ENCODE assay signal across 42 cellular contexts in genomic region chr2:68333931-68334330, GRCh38. TPM values are rescaled to one million over a fixed set of nuclear protein-coding genes. Genes with fewer than 3 reads are reported as not detected.
"Had no signal": no experiment of that assay in that cellular context is flagged by ENCODE, and none has a peak within 500 bp of the region (broad histone marks: within the 10 kb centered on the region; RNA-seq: fewer than 3 reads in every experiment).

No MANE protein-coding gene starts in this region.

- H3K9me3 ChIP-seq: adrenal gland, ascending aorta, body of pancreas, breast epithelium had no signal

- H3K4me3 ChIP-seq: adrenal gland, ascending aorta, body of pancreas, breast epithelium, cardiac muscle cell had no signal

- H3K36me3 ChIP-seq: adrenal gland, ascending aorta, brain microvascular endothelial cell, breast epithelium, cardiac muscle cell had no signal

- H3K9me3 Mint-ChIP-seq: activated naive CD4-positive, alpha-beta T cell treated with anti-CD3 and anti-CD28 coated beads for 36 hours; activated naive CD4-positive, alpha-beta T cell treated with anti-CD3 and anti-CD28 coated beads, Interleukin-2, amount 10 ng/mL, durations not matched to agents 7 days and 5 days; activated naive CD4-positive, alpha-beta T cell treated with anti-CD3 and anti-CD28 coated beads, Interleukin-2, amount 50 U/mL, for 24 hours; activated naive CD4-positive, alpha-beta T cell treated with anti-CD3 and anti-CD28 coated beads, Interleukin-2, amount 50 U/mL, for 72 hours; activated naive CD8-positive, alpha-beta T cell treated with anti-CD3 and anti-CD28 coated beads for 36 hours; activated naive CD8-positive, alpha-beta T cell treated with anti-CD3 and anti-CD28 coated beads, Interleukin-2, amount 10 ng/mL, durations not matched to agents 7 days and 5 days; activated naive CD8-positive, alpha-beta T cell treated with anti-CD3 and anti-CD28 coated beads, Interleukin-2, amount 50 U/mL, for 24 hours; activated T-cell treated with anti-CD3 and anti-CD28 coated beads, Interleukin-2, amount 50 U/mL, for 24 hours; activated T-cell treated with anti-CD3 and anti-CD28 coated beads, Interleukin-2, amount 50 U/mL, for 4 hours; activated T-cell treated with anti-CD3 and anti-CD28 coated beads, Interleukin-2, amount 50 U/mL, for 72 hours; activated T-helper 1 cell treated with anti-CD3 and anti-CD28 coated beads, Interleukin-12 subunit alpha, Interleukin-12 subunit beta, Interleukin-2, Interleukin-4 antibody, amounts not matched to agents 30 ng/mL and 10 ng/mL and 1 ng/mL, durations not matched to agents 14 hours and 24 hours and 36 hours; activated T-helper 17 cell treated with anti-CD3 and anti-CD28 coated beads, Interleukin-2, amount 50 U/mL, for 72 hours; activated T-helper 2 cell treated with anti-CD3 and anti-CD28 coated beads, Interferon-gamma antibody, Interleukin-2, Interleukin-4, amounts not matched to agents 10 μg/mL and 5 μg/mL and 100 μg/mL, durations not matched to agents 14 hours and 24 hours and 36 hours; central memory CD8-positive, alpha-beta T cell had no signal

- H3K27ac ChIP-seq: adrenal gland, ascending aorta, body of pancreas, brain microvascular endothelial cell, breast epithelium, cardiac muscle cell had no signal

- H3K4me1 Mint-ChIP-seq: activated naive CD4-positive, alpha-beta T cell treated with anti-CD3 and anti-CD28 coated beads, Interleukin-2, amount 10 ng/mL, durations not matched to agents 7 days and 5 days; activated naive CD4-positive, alpha-beta T cell treated with anti-CD3 and anti-CD28 coated beads, Interleukin-2, amount 50 U/mL, for 24 hours; activated naive CD8-positive, alpha-beta T cell treated with anti-CD3 and anti-CD28 coated beads for 36 hours; activated naive CD8-positive, alpha-beta T cell treated with anti-CD3 and anti-CD28 coated beads, Interleukin-2, amount 10 ng/mL, durations not matched to agents 7 days and 5 days; activated naive CD8-positive, alpha-beta T cell treated with anti-CD3 and anti-CD28 coated beads, Interleukin-2, amount 50 U/mL, for 24 hours; activated T-helper 17 cell treated with anti-CD3 and anti-CD28 coated beads, Interleukin-2, amount 50 U/mL, for 72 hours had no signal

- FAIRE-seq: astrocyte, bronchial epithelial cell had no signal

- H3K4me1 ChIP-seq: adrenal gland, ascending aorta, body of pancreas, breast epithelium had no signal

- H3K27me3 ChIP-seq: adrenal gland, ascending aorta, body of pancreas, brain microvascular endothelial cell, breast epithelium, cardiac muscle cell had no signal

- DNase-seq: activated effector memory CD4-positive, alpha-beta T cell treated with anti-CD3 and anti-CD28 coated beads, Interleukin-2, amount 50 U/mL, for 16 hours; activated effector memory CD4-positive, alpha-beta T cell treated with Interleukin-2 at 50 U/mL for 16 hours; activated gamma-delta T cell; activated gamma-delta T cell treated with Interleukin-2 at 50 U/mL for 16 hours; activated naive CD4-positive, alpha-beta T cell; activated naive CD4-positive, alpha-beta T cell treated with anti-CD3 and anti-CD28 coated beads for 36 hours; activated naive CD4-positive, alpha-beta T cell treated with anti-CD3 and anti-CD28 coated beads, Interleukin-2, amount 10 ng/mL, durations not matched to agents 7 days and 5 days; activated naive CD4-positive, alpha-beta T cell treated with anti-CD3 and anti-CD28 coated beads, Interleukin-2, amount 50 U/mL, for 16 hours; activated naive CD4-positive, alpha-beta T cell treated with Interleukin-2 at 50 U/mL for 16 hours; activated naive CD8-positive, alpha-beta T cell treated with anti-CD3 and anti-CD28 coated beads for 36 hours; activated naive CD8-positive, alpha-beta T cell treated with anti-CD3 and anti-CD28 coated beads, Interleukin-2, amount 10 ng/mL, durations not matched to agents 7 days and 5 days; activated naive CD8-positive, alpha-beta T cell treated with anti-CD3 and anti-CD28 coated beads, Interleukin-2, amount 50 U/mL, for 24 hours; activated T-cell treated with anti-CD3 and anti-CD28 coated beads for 4 hours; activated T-cell treated with anti-CD3 and anti-CD28 coated beads, Interleukin-2, amount 50 U/mL, for 1 hour; activated T-cell treated with anti-CD3 and anti-CD28 coated beads, Interleukin-2, amount 50 U/mL, for 24 hours; activated T-cell treated with anti-CD3 and anti-CD28 coated beads, Interleukin-2, amount 50 U/mL, for 4 hours; activated T-cell treated with anti-CD3 and anti-CD28 coated beads, Interleukin-2, amount 50 U/mL, for 48 hours; activated T-cell treated with anti-CD3 and anti-CD28 coated beads, Interleukin-2, amount 50 U/mL, for 72 hours; adrenal gland; amniotic stem cell; amygdala; anterior cingulate cortex; aorta; body of pancreas; brain microvascular endothelial cell; caudate nucleus; central memory CD4-positive, alpha-beta T cell; cerebellar nuclear complex had no signal

- H3K4me3 Mint-ChIP-seq: activated naive CD4-positive, alpha-beta T cell treated with anti-CD3 and anti-CD28 coated beads for 36 hours; activated naive CD4-positive, alpha-beta T cell treated with anti-CD3 and anti-CD28 coated beads, Interleukin-2, amount 10 ng/mL, durations not matched to agents 7 days and 5 days; activated naive CD4-positive, alpha-beta T cell treated with anti-CD3 and anti-CD28 coated beads, Interleukin-2, amount 50 U/mL, for 24 hours; activated naive CD8-positive, alpha-beta T cell; activated naive CD8-positive, alpha-beta T cell treated with anti-CD3 and anti-CD28 coated beads for 36 hours; activated naive CD8-positive, alpha-beta T cell treated with anti-CD3 and anti-CD28 coated beads, Interleukin-2, amount 10 ng/mL, durations not matched to agents 7 days and 5 days; activated naive CD8-positive, alpha-beta T cell treated with anti-CD3 and anti-CD28 coated beads, Interleukin-2, amount 50 U/mL, for 24 hours; activated T-cell treated with anti-CD3 and anti-CD28 coated beads, Interleukin-2, amount 50 U/mL, for 24 hours; activated T-cell treated with anti-CD3 and anti-CD28 coated beads, Interleukin-2, amount 50 U/mL, for 4 hours; activated T-cell treated with anti-CD3 and anti-CD28 coated beads, Interleukin-2, amount 50 U/mL, for 72 hours; activated T-helper 1 cell treated with anti-CD3 and anti-CD28 coated beads, Interleukin-12 subunit alpha, Interleukin-12 subunit beta, Interleukin-2, Interleukin-4 antibody, amounts not matched to agents 30 ng/mL and 10 ng/mL and 1 ng/mL, durations not matched to agents 14 hours and 24 hours and 36 hours; activated T-helper 17 cell treated with anti-CD3 and anti-CD28 coated beads, Interleukin-2, amount 50 U/mL, for 72 hours; brain; central memory CD8-positive, alpha-beta T cell had no signal

- H3K27ac Mint-ChIP-seq: activated naive CD4-positive, alpha-beta T cell treated with anti-CD3 and anti-CD28 coated beads for 36 hours; activated naive CD4-positive, alpha-beta T cell treated with anti-CD3 and anti-CD28 coated beads, Interleukin-2, amount 10 ng/mL, durations not matched to agents 7 days and 5 days; activated naive CD4-positive, alpha-beta T cell treated with anti-CD3 and anti-CD28 coated beads, Interleukin-2, amount 50 U/mL, for 24 hours; activated naive CD4-positive, alpha-beta T cell treated with anti-CD3 and anti-CD28 coated beads, Interleukin-2, amount 50 U/mL, for 72 hours; activated naive CD8-positive, alpha-beta T cell; activated naive CD8-positive, alpha-beta T cell treated with anti-CD3 and anti-CD28 coated beads for 36 hours; activated naive CD8-positive, alpha-beta T cell treated with anti-CD3 and anti-CD28 coated beads, Interleukin-2, amount 10 ng/mL, durations not matched to agents 7 days and 5 days; activated naive CD8-positive, alpha-beta T cell treated with anti-CD3 and anti-CD28 coated beads, Interleukin-2, amount 50 U/mL, for 24 hours; activated T-cell treated with anti-CD3 and anti-CD28 coated beads, Interleukin-2, amount 50 U/mL, for 24 hours; activated T-cell treated with anti-CD3 and anti-CD28 coated beads, Interleukin-2, amount 50 U/mL, for 72 hours; activated T-helper 1 cell treated with anti-CD3 and anti-CD28 coated beads, Interleukin-12 subunit alpha, Interleukin-12 subunit beta, Interleukin-2, Interleukin-4 antibody, amounts not matched to agents 30 ng/mL and 10 ng/mL and 1 ng/mL, durations not matched to agents 14 hours and 24 hours and 36 hours; activated T-helper 17 cell treated with anti-CD3 and anti-CD28 coated beads, Interleukin-2, amount 50 U/mL, for 72 hours; activated T-helper 2 cell treated with anti-CD3 and anti-CD28 coated beads, Interferon-gamma antibody, Interleukin-2, Interleukin-4, amounts not matched to agents 10 μg/mL and 5 μg/mL and 100 μg/mL, durations not matched to agents 14 hours and 24 hours and 36 hours; brain had no signal

- H3K36me3 Mint-ChIP-seq: activated naive CD4-positive, alpha-beta T cell treated with anti-CD3 and anti-CD28 coated beads, Interleukin-2, amount 10 ng/mL, durations not matched to agents 7 days and 5 days; activated naive CD4-positive, alpha-beta T cell treated with anti-CD3 and anti-CD28 coated beads, Interleukin-2, amount 50 U/mL, for 24 hours; activated naive CD4-positive, alpha-beta T cell treated with anti-CD3 and anti-CD28 coated beads, Interleukin-2, amount 50 U/mL, for 72 hours; activated naive CD8-positive, alpha-beta T cell; activated naive CD8-positive, alpha-beta T cell treated with anti-CD3 and anti-CD28 coated beads for 36 hours; activated naive CD8-positive, alpha-beta T cell treated with anti-CD3 and anti-CD28 coated beads, Interleukin-2, amount 10 ng/mL, durations not matched to agents 7 days and 5 days; brain had no signal

- ATAC-seq: activated naive CD4-positive, alpha-beta T cell treated with anti-CD3 and anti-CD28 coated beads, Interleukin-2, amount 50 U/mL, for 72 hours; activated naive CD8-positive, alpha-beta T cell treated with anti-CD3 and anti-CD28 coated beads, Interleukin-2, amount 50 U/mL, for 24 hours; activated T-cell treated with anti-CD3 and anti-CD28 coated beads, Interleukin-2, amount 50 U/mL, for 4 hours; activated T-cell treated with anti-CD3 and anti-CD28 coated beads, Interleukin-2, amount 50 U/mL, for 72 hours; activated T-helper 17 cell treated with anti-CD3 and anti-CD28 coated beads, Interleukin-2, amount 50 U/mL, for 72 hours; body of pancreas had no signal

RNA-seq across cellular contexts. Expression of gene CNRIP1, which starts 14.2 kb away (rescaled TPM):
- total RNA-seq: activated naive CD4-positive, alpha-beta T cell treated with anti-CD3 and anti-CD28 coated beads for 36 hours; activated naive CD4-positive, alpha-beta T cell treated with anti-CD3 and anti-CD28 coated beads, Interleukin-2, amount 50 U/mL, for 72 hours; activated naive CD8-positive, alpha-beta T cell treated with anti-CD3 and anti-CD28 coated beads for 36 hours; activated naive CD8-positive, alpha-beta T cell treated with anti-CD3 and anti-CD28 coated beads, Interleukin-2, amount 10 ng/mL, durations not matched to agents 7 days and 5 days; activated T-cell treated with anti-CD3 and anti-CD28 coated beads, Interleukin-2, amount 50 U/mL, for 72 hours; activated T-helper 1 cell treated with anti-CD3 and anti-CD28 coated beads, Interleukin-12 subunit alpha, Interleukin-12 subunit beta, Interleukin-2, Interleukin-4 antibody, amounts not matched to agents 30 ng/mL and 10 ng/mL and 1 ng/mL, durations not matched to agents 14 hours and 24 hours and 36 hours; activated T-helper 17 cell treated with anti-CD3 and anti-CD28 coated beads, Interleukin-2, amount 50 U/mL, for 72 hours; activated T-helper 2 cell treated with anti-CD3 and anti-CD28 coated beads, Interferon-gamma antibody, Interleukin-2, Interleukin-4, amounts not matched to agents 10 μg/mL and 5 μg/mL and 100 μg/mL, durations not matched to agents 14 hours and 24 hours and 36 hours had no signal

RNA-seq across cellular contexts. Expression of gene PLEK, which starts 31.2 kb away (rescaled TPM):
- total RNA-seq: astrocyte, bronchial epithelial cell, cardiac muscle cell, chondrocyte had no signal
- polyA plus RNA-seq: cardiac muscle cell had no signal
